Comparison of ENCODE assay signal across 8 cellular contexts in the genomic region with DNA sequence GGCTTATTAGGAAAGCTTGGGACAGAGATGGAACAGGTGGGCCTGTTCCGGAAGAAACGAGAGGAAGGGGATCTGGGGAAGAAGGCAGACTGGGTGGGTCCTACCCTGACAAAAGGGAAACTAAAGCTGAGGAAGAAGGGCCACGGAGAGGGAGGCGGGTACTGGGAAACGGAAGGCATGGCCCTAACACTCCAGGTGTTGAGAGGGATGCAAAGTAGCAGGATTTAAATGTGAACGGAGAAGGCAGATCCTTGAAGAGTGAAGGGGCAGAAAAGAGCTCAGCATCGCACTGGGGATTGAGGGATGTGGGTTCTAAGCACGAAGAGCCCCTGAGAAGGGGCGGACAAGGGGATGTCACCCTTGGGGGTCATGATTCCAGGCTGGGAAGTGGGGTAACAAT. TPM values are rescaled to one million over a fixed set of nuclear protein-coding genes. Genes with fewer than 3 reads are reported as not detected.
DNase-seq lines count a peak whose midpoint lies in the region; ATAC-seq and TF ChIP-seq lines count a peak whose summit lies in the region.

No MANE protein-coding gene starts in this region.

- DNase-seq in CD4-positive, CD25-positive, alpha-beta regulatory T cell: no peak
- DNase-seq in mesothelial cell of epicardium (ENCODE audit: low spot score in 2 of 2, unreplicated experiment in 2 of 2) (no peak), NCI-H1092 (lab: John Stamatoyannopoulos, UW) (no peak), NCI-H1048 (lab: John Stamatoyannopoulos, UW) (no peak)

- peak overlapping the region; percentile 89 to 98 (median 95) for H3K4me3 Mint-ChIP-seq in CD4-positive, CD25-positive, alpha-beta regulatory T cell
- peak overlapping the region; percentile 93 to 98 (median 96) for H3K4me3 Mint-ChIP-seq in brain
- H3K4me3 Mint-ChIP-seq in mesothelial cell of epicardium: peak overlapping the region; percentile 87

- H3K9ac ChIP-seq in HUES64 (ENCODE audit: low read depth, low read length): peak overlapping the region; percentile 60

- H3K27me3 ChIP-seq in CD4-positive, CD25-positive, alpha-beta regulatory T cell (ENCODE audit: control insufficient read depth, insufficient read depth, low read length): no peaks in the 10 kb centered on the region
- no peaks in the 10 kb centered on the region for H3K27me3 ChIP-seq in HUES64 (ENCODE audit: insufficient read depth, low read length)

- no peaks in the 10 kb centered on the region for H3K9me3 Mint-ChIP-seq in CD4-positive, CD25-positive, alpha-beta regulatory T cell
- no peaks in the 10 kb centered on the region for H3K9me3 Mint-ChIP-seq in brain
- no peaks in the 10 kb centered on the region for H3K9me3 Mint-ChIP-seq in mesothelial cell of epicardium

- peak overlapping the region; percentile 47 to 95 (median 94) for H3K27ac Mint-ChIP-seq in CD4-positive, CD25-positive, alpha-beta regulatory T cell
- H3K27ac Mint-ChIP-seq in brain (peak overlapping the region; percentile 67 to 93 (median 86)), mesothelial cell of epicardium (peak overlapping the region; percentile 48)

- no peak for ATAC-seq in CD4-positive, CD25-positive, alpha-beta regulatory T cell (ENCODE audit: low read depth in 2 of 2)
- ATAC-seq in GM21526 (IDR thresholded peaks at IDR 0.05; ENCODE audit: low FRiP score, unreplicated experiment) (no peak), HG03039 (IDR thresholded peaks at IDR 0.05; ENCODE audit: unreplicated experiment) (no peak)

- no peaks in the 10 kb centered on the region for H3K9me3 ChIP-seq in CD4-positive, CD25-positive, alpha-beta regulatory T cell (ENCODE audit: control insufficient read depth in 2 of 2, low read length in 2 of 2)
- H3K9me3 ChIP-seq in HUES64 (ENCODE audit: insufficient read depth, low read depth, low read length): no peaks in the 10 kb centered on the region

- no peaks in the 10 kb centered on the region for H3K27me3 Mint-ChIP-seq in CD4-positive, CD25-positive, alpha-beta regulatory T cell
- H3K27me3 Mint-ChIP-seq in brain (peaks cover 4% of the 10 kb centered on the region), mesothelial cell of epicardium (ENCODE audit: low read depth) (no peaks in the 10 kb centered on the region)

- no peak for TF ChIP-seq CTCF in brain (conservative IDR thresholded peaks at IDR 0.05)
- no peak for TF ChIP-seq CTCF in mesothelial cell of epicardium (IDR thresholded peaks at IDR 0.05; ENCODE audit: unreplicated experiment)

- peak overlapping the region; percentile 87 for H3K27ac ChIP-seq in CD4-positive, CD25-positive, alpha-beta regulatory T cell (ENCODE audit: insufficient read depth, low read length, poor library complexity, severe bottlenecking)
- no peak overlapping the region for H3K27ac ChIP-seq in HUES64 (ENCODE audit: low read depth, low read length)

- no peaks in the 10 kb centered on the region for H3K36me3 Mint-ChIP-seq in CD4-positive, CD25-positive, alpha-beta regulatory T cell
- H3K36me3 Mint-ChIP-seq in brain (peaks cover 5% of the 10 kb centered on the region), mesothelial cell of epicardium (peaks cover 1% of the 10 kb centered on the region)

- peaks cover 21 to 56% (median 47%) of the 10 kb centered on the region in 4 donors for H3K4me1 Mint-ChIP-seq in CD4-positive, CD25-positive, alpha-beta regulatory T cell
- peaks cover 58% of the 10 kb centered on the region for H3K4me1 Mint-ChIP-seq in brain
- H3K4me1 Mint-ChIP-seq in mesothelial cell of epicardium: peaks cover 24% of the 10 kb centered on the region

- H3K36me3 ChIP-seq in CD4-positive, CD25-positive, alpha-beta regulatory T cell (ENCODE audit: control insufficient read depth, insufficient read depth, low read length): no peaks in the 10 kb centered on the region
- H3K36me3 ChIP-seq in HUES64 (ENCODE audit: insufficient read depth, low read length): peaks cover 6% of the 10 kb centered on the region; the same call in 1 of the 2 replicates

- H3K4me1 ChIP-seq in CD4-positive, CD25-positive, alpha-beta regulatory T cell (ENCODE audit: control insufficient read depth, insufficient read depth, low read length, poor library complexity, severe bottlenecking): peaks cover 53% of the 10 kb centered on the region
- peaks cover 12% of the 10 kb centered on the region; the same call in 1 of the 2 replicates for H3K4me1 ChIP-seq in HUES64 (ENCODE audit: insufficient read depth, low read length)

- 2% methylated on average over 9 of the region's 9 CpGs for WGBS in HUES64

- H3K4me3 ChIP-seq in CD4-positive, CD25-positive, alpha-beta regulatory T cell (ENCODE audit: low read depth, low read length): peak overlapping the region; percentile 91
- peak overlapping the region; percentile 64 for H3K4me3 ChIP-seq in HUES64 (ENCODE audit: low read length)

RNA-seq across cellular contexts. Expression of gene STIMATE, which starts 0.7 kb away (rescaled TPM):
- total RNA-seq in CD4-positive, CD25-positive, alpha-beta regulatory T cell: 87.7 TPM
- polyA plus RNA-seq in CD4-positive, CD25-positive, alpha-beta regulatory T cell: 10 to 100 TPM; 10.7 to 15.5 (median 12.4) TPM
- polyA plus RNA-seq in HUES64 (2013, experiment 1 of 2): 15.2 TPM
- 16.9 TPM for polyA plus RNA-seq in HUES64 (2013, experiment 2 of 2)
- polyA plus RNA-seq in brain (ENCODE audit: insufficient read depth, low read depth, low replicate concordance): 6.4 TPM
- 23.8 to 28.8 TPM (median 23.9 TPM) in 3 replicates for total RNA-seq in mesothelial cell of epicardium
